Comparison of ENCODE assay signal across 19 cellular contexts in genomic region chr10:9076066-9076465, GRCh38.
"Had no signal": no experiment of that assay in that cellular context is flagged by ENCODE, and none has a peak within 500 bp of the region (broad histone marks: within the 10 kb centered on the region; RNA-seq: fewer than 3 reads in every experiment).

No MANE protein-coding gene starts in this region.

- H3K9me3 Mint-ChIP-seq: activated naive CD4-positive, alpha-beta T cell treated with anti-CD3 and anti-CD28 coated beads, Interleukin-2, amount 50 U/mL, for 24 hours had no signal

- H3K4me1 Mint-ChIP-seq: activated B cell treated with CpG ODN at 0.5 μM for 24 hours, T-helper 17 cell had no signal

- H3K27ac Mint-ChIP-seq: activated B cell treated with CpG ODN at 0.5 μM for 24 hours; activated CD4-positive, alpha-beta memory T cell treated with anti-CD3 and anti-CD28 coated beads for 36 hours; activated naive CD4-positive, alpha-beta T cell treated with anti-CD3 and anti-CD28 coated beads, Interleukin-2, amount 50 U/mL, for 24 hours; T-helper 17 cell had no signal

- DNase-seq: activated B cell treated with CpG ODN at 0.5 μM for 24 hours; activated CD4-positive, alpha-beta memory T cell treated with anti-CD3 and anti-CD28 coated beads for 36 hours; activated CD4-positive, alpha-beta T cell treated with anti-CD3 and anti-CD28 coated beads for 4 hours; activated CD8-positive, alpha-beta memory T cell treated with anti-CD3 and anti-CD28 coated beads, Interleukin-2, amount 50 U/mL, for 4 hours; anterior cingulate cortex; Karpas-422; MM.1S; NCI-H1105; NCI-H1436; NCI-H1694 treated with DMSO at 0.1 percent for 48 hours; NCI-H2029 treated with DMSO at 0.1 percent for 48 hours; NCI-H510A treated with DMSO at 0.1 percent for 48 hours; NCI-H69; SHP77 treated with DMSO at 0.1 percent for 48 hours; T-helper 17 cell; T1000 had no signal

- ATAC-seq: K562, PC-3, T-helper 17 cell had no signal

- H3K4me3 Mint-ChIP-seq: activated B cell treated with CpG ODN at 0.5 μM for 24 hours; activated CD4-positive, alpha-beta memory T cell treated with anti-CD3 and anti-CD28 coated beads for 36 hours; activated naive CD4-positive, alpha-beta T cell treated with anti-CD3 and anti-CD28 coated beads, Interleukin-2, amount 50 U/mL, for 24 hours; T-helper 17 cell had no signal

- H3K36me3 Mint-ChIP-seq: activated CD4-positive, alpha-beta memory T cell treated with anti-CD3 and anti-CD28 coated beads for 36 hours; activated naive CD4-positive, alpha-beta T cell treated with anti-CD3 and anti-CD28 coated beads, Interleukin-2, amount 50 U/mL, for 24 hours had no signal

- H3K27me3 Mint-ChIP-seq: activated B cell treated with CpG ODN at 0.5 μM for 24 hours; activated naive CD4-positive, alpha-beta T cell treated with anti-CD3 and anti-CD28 coated beads, Interleukin-2, amount 50 U/mL, for 24 hours had no signal
